Comparison of ENCODE assay signal across 7 cellular contexts in genomic region chr7:37901236-37901827, GRCh38. TPM values are rescaled to one million over a fixed set of nuclear protein-coding genes. Genes with fewer than 3 reads are reported as not detected.
DNase-seq lines count a peak whose midpoint lies in the region; ATAC-seq and TF ChIP-seq lines count a peak whose summit lies in the region.

No MANE protein-coding gene starts in this region.

- POLR2A ChIA-PET in activated CD4-positive, alpha-beta T cell treated with anti-CD3 and anti-CD28 coated beads, Interleukin-2, amount 10 ng/mL, durations not matched to agents 7 days and 5 days (lab: Charles Lee) = no interaction called here

- peak; percentile 82 for ATAC-seq in aorta (ENCODE audit: low FRiP score)
- ATAC-seq in effector memory CD8-positive, alpha-beta T cell (replicated peaks) = no peak

- H3K4me1 Mint-ChIP-seq in activated CD4-positive, alpha-beta T cell treated with anti-CD3 and anti-CD28 coated beads, Interleukin-2, amount 10 ng/mL, durations not matched to agents 7 days and 5 days = no peaks in the 10 kb centered on the region
- peaks cover 0 to 5% of the 10 kb centered on the region in 2 donors for H3K4me1 Mint-ChIP-seq in effector memory CD8-positive, alpha-beta T cell (ENCODE audit: low read depth in 2 of 2)

- H3K27me3 ChIP-seq in adrenal gland (no peaks in the 10 kb centered on the region), aorta (ENCODE audit: control insufficient read depth in 1 of 2, insufficient read depth in 2 of 2, low read length in 1 of 2) (no peaks in the 10 kb centered on the region)

- H3K4me3 ChIP-seq in GM12864 (ENCODE audit: low read depth, low read length) (no peak overlapping the region), adrenal gland (no peak overlapping the region), aorta (ENCODE audit: low read length in 2 of 2) (no peak overlapping the region)

- H3K36me3 Mint-ChIP-seq in activated CD4-positive, alpha-beta T cell treated with anti-CD3 and anti-CD28 coated beads, Interleukin-2, amount 10 ng/mL, durations not matched to agents 7 days and 5 days (ENCODE audit: low read depth) = no peaks in the 10 kb centered on the region
- H3K36me3 Mint-ChIP-seq in effector memory CD8-positive, alpha-beta T cell (ENCODE audit: insufficient read depth) = no peaks in the 10 kb centered on the region

- H3K4me1 ChIP-seq in adrenal gland (replicated peaks in 1 of 2) (peaks cover 4 to 15% of the 10 kb centered on the region in 2 donors), aorta (ENCODE audit: control insufficient read depth in 1 of 2, insufficient read depth in 2 of 2, low read length in 2 of 2) (no peaks in the 10 kb centered on the region)

- H3K9me3 Mint-ChIP-seq in activated CD4-positive, alpha-beta T cell treated with anti-CD3 and anti-CD28 coated beads, Interleukin-2, amount 10 ng/mL, durations not matched to agents 7 days and 5 days = no peaks in the 10 kb centered on the region
- H3K9me3 Mint-ChIP-seq in effector memory CD8-positive, alpha-beta T cell = no peaks in the 10 kb centered on the region

- TF ChIP-seq CTCF in GM12864 (IDR thresholded peaks at IDR 0.05; ENCODE audit: low read depth, low read length, missing control alignments) = peak; percentile 51
- TF ChIP-seq CTCF in adrenal gland (IDR thresholded peaks at IDR 0.05) = peak; percentile 37 to 89 (median 70)

- CTCF ChIA-PET in activated CD4-positive, alpha-beta T cell treated with anti-CD3 and anti-CD28 coated beads, Interleukin-2, amount 10 ng/mL, durations not matched to agents 7 days and 5 days (lab: Charles Lee) = interaction anchor here (0.9 kb wide), 1 partner anchor 10 kb away, joined by 3 read pairs; no protein-coding TSS in a partner anchor

- peak overlapping the region in 1 of 5 donors; percentile 53 for H3K27ac ChIP-seq in adrenal gland
- no peak overlapping the region for H3K27ac ChIP-seq in aorta (ENCODE audit: low read depth in 1 of 2, low read length in 2 of 2)

- intact Hi-C loops in adrenal gland (cut with DNase I) = loop anchor here in 1 of 2 donors (5.0 kb wide), 1 partner anchor 321 kb away; no protein-coding TSS in a partner anchor
- intact Hi-C loops in aorta (cut with DNase I) = loop anchor here (2.0 to 5.0 kb wide), 4 partner anchors 205 to 321 kb away; no protein-coding TSS in a partner anchor

- H3K9me3 ChIP-seq in adrenal gland (replicated peaks in 1 of 3) (no peaks in the 10 kb centered on the region), aorta (ENCODE audit: control insufficient read depth, low read length) (no peaks in the 10 kb centered on the region)

- peaks cover 16% of the 10 kb centered on the region for H3K27me3 Mint-ChIP-seq in activated CD4-positive, alpha-beta T cell treated with anti-CD3 and anti-CD28 coated beads, Interleukin-2, amount 10 ng/mL, durations not matched to agents 7 days and 5 days
- peaks cover 11 to 22% of the 10 kb centered on the region in 2 donors for H3K27me3 Mint-ChIP-seq in effector memory CD8-positive, alpha-beta T cell

- H3K4me3 Mint-ChIP-seq in activated CD4-positive, alpha-beta T cell treated with anti-CD3 and anti-CD28 coated beads, Interleukin-2, amount 10 ng/mL, durations not matched to agents 7 days and 5 days = no peak overlapping the region
- H3K4me3 Mint-ChIP-seq in effector memory CD8-positive, alpha-beta T cell = no peak overlapping the region

- TF ChIP-seq POLR2A in adrenal gland (IDR thresholded peaks at IDR 0.05) = no peak

- 15 to 22% (median 18%) methylated on average over 6 of the region's 6 CpGs for WGBS in adrenal gland, 4 donors
- 13 to 14% methylated on average over 6 of the region's 6 CpGs for WGBS in aorta, 2 donors

- DNase-seq in GM12864 (ENCODE audit: low read depth) (no peak), MV-4-11 (lab: John Stamatoyannopoulos, UW) (peak; percentile 15), adrenal gland (peak in 1 of 7 donors; percentile 20), iPS-NIHi7 (ENCODE audit: extremely low spot score) (peak; percentile 38), aorta (no peak)
- DNase-seq in activated CD4-positive, alpha-beta T cell treated with anti-CD3 and anti-CD28 coated beads, Interleukin-2, amount 10 ng/mL, durations not matched to agents 7 days and 5 days = no peak
- no peak for DNase-seq in effector memory CD8-positive, alpha-beta T cell

- H3K27ac Mint-ChIP-seq in activated CD4-positive, alpha-beta T cell treated with anti-CD3 and anti-CD28 coated beads, Interleukin-2, amount 10 ng/mL, durations not matched to agents 7 days and 5 days = no peak overlapping the region
- H3K27ac Mint-ChIP-seq in effector memory CD8-positive, alpha-beta T cell = no peak overlapping the region

- H3K36me3 ChIP-seq in adrenal gland (replicated peaks in 1 of 2) = no peaks in the 10 kb centered on the region
- no peaks in the 10 kb centered on the region for H3K36me3 ChIP-seq in aorta (ENCODE audit: control insufficient read depth in 1 of 2, insufficient read depth in 2 of 2, low read length in 1 of 2)

RNA-seq across cellular contexts. Expression of gene SFRP4, which starts 15.3 kb away (rescaled TPM):
- total RNA-seq in adrenal gland = 10 to 100 TPM in 4 of 8 donors, 1 to 10 TPM in 4; 1.9 to 16.3 (median 10.1) TPM
- polyA plus RNA-seq in adrenal gland = 10 to 100 TPM in 2 of 3 donors, 1 to 10 TPM in 1; 5.2 to 21.0 (median 12.1) TPM
- 100 to 1,000 TPM in 1 of 2 donors, 10 to 100 TPM in 1; 98.6 to 302 TPM for total RNA-seq in aorta
- 10 to 100 TPM; 15.9 to 21.6 TPM for polyA plus RNA-seq in aorta
- not detected for total RNA-seq in activated CD4-positive, alpha-beta T cell treated with anti-CD3 and anti-CD28 coated beads, Interleukin-2, amount 10 ng/mL, durations not matched to agents 7 days and 5 days

RNA-seq across cellular contexts. Expression of gene EPDR1, which starts 19.1 kb away (rescaled TPM):
- 100 to 1,000 TPM in 5 of 8 donors, 10 to 100 TPM in 3; 65.7 to 210 (median 119) TPM for total RNA-seq in adrenal gland
- polyA plus RNA-seq in adrenal gland = 10 to 100 TPM in 1 of 3 donors, 1 to 10 TPM in 2; 8.5 to 66.6 (median 8.7) TPM
- 10 to 100 TPM; 35.6 to 39.0 TPM for total RNA-seq in aorta
- polyA plus RNA-seq in aorta = 10 to 100 TPM; 31.3 to 44.0 TPM
- under 1 TPM; 0.54 to 0.87 TPM for total RNA-seq in activated CD4-positive, alpha-beta T cell treated with anti-CD3 and anti-CD28 coated beads, Interleukin-2, amount 10 ng/mL, durations not matched to agents 7 days and 5 days

RNA-seq across cellular contexts. Expression of gene NME8, which starts 52.9 kb away (rescaled TPM):
- not detected for total RNA-seq in adrenal gland
- polyA plus RNA-seq in adrenal gland = 1 to 10 TPM in 1 of 3 donors, under 1 TPM in 1, not detected in 1; 0.64 to 1.9 TPM
- total RNA-seq in aorta = 1 to 10 TPM; 1.2 to 2.0 TPM
- 1 to 10 TPM in 1 of 2 donors, not detected in 1; 4.9 TPM for polyA plus RNA-seq in aorta
- total RNA-seq in activated CD4-positive, alpha-beta T cell treated with anti-CD3 and anti-CD28 coated beads, Interleukin-2, amount 10 ng/mL, durations not matched to agents 7 days and 5 days = not detected

Comparison
In these comparisons a context has a peak if more than half of its experiments do, and no peak if none do; other contexts are left out.
1. DNase-seq: peak in MV-4-11 (single experiment) and iPS-NIHi7 (single experiment); none in GM12864 (single experiment), aorta (0 of 2), activated CD4-positive, alpha-beta T cell treated with anti-CD3 and anti-CD28 coated beads, Interleukin-2, amount 10 ng/mL, durations not matched to agents 7 days and 5 days (single experiment) and effector memory CD8-positive, alpha-beta T cell (0 of 3).
2. RNA of gene SFRP4, which starts 15.3 kb away (total RNA-seq): 98.6 to 302 TPM in aorta; 1.9 to 16.3 TPM in adrenal gland and not detected in activated CD4-positive, alpha-beta T cell treated with anti-CD3 and anti-CD28 coated beads, Interleukin-2, amount 10 ng/mL, durations not matched to agents 7 days and 5 days; every median in the first group is over 4 times any median in the second.
3. RNA of gene EPDR1, which starts 19.1 kb away (total RNA-seq): 65.7 to 210 TPM in adrenal gland and 35.6 to 39.0 TPM in aorta; 0.54 to 0.87 TPM in activated CD4-positive, alpha-beta T cell treated with anti-CD3 and anti-CD28 coated beads, Interleukin-2, amount 10 ng/mL, durations not matched to agents 7 days and 5 days; every median in the first group is over 10 times any median in the second.